16 cellular contexts compared by ENCODE assay signal in the genomic region with DNA sequence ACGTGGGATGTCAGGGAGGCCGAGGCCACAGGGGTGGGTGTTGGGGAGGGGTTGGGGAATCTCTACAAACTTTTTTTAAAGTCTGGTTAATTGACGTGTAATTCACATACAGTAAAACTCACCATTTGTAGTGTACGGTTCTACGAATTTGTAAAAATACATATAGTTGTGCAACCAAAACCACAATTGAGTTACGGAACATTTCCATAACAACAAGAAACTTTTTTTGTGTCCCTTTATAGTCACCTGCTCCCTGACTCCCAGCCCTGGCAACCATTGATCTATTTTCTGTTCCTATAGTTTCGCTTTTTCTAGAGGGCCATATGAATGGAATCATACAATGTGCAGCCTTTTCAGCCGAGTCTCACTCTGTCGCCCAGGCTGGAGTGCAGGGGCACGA. TPM values are rescaled to one million over a fixed set of nuclear protein-coding genes. Genes with fewer than 3 reads are reported as not detected.
"Had no signal": no experiment of that assay in that cellular context is flagged by ENCODE, and none has a peak within 500 bp of the region (broad histone marks: within the 10 kb centered on the region; RNA-seq: fewer than 3 reads in every experiment).

No MANE protein-coding gene starts in this region.

RNA-seq across cellular contexts. Expression of a gene that starts 2.9 kb away (rescaled TPM):
- total RNA-seq: activated CD4-positive, alpha-beta memory T cell treated with anti-CD3 and anti-CD28 coated beads, Interleukin-2, amount 10 ng/mL, durations not matched to agents 7 days and 5 days; endothelial cell of umbilical vein; fibroblast of villous mesenchyme; glomerular endothelial cell; hepatocyte; skeletal muscle tissue had no signal
- polyA plus RNA-seq: endothelial cell of umbilical vein, hepatocyte had no signal

RNA-seq across cellular contexts. Expression of a gene that starts 4.8 kb away (rescaled TPM):
- total RNA-seq: activated CD4-positive, alpha-beta memory T cell treated with anti-CD3 and anti-CD28 coated beads, Interleukin-2, amount 10 ng/mL, durations not matched to agents 7 days and 5 days; body of pancreas; colonic mucosa; endothelial cell of umbilical vein; esophagus squamous epithelium; fibroblast of villous mesenchyme; glomerular endothelial cell; hepatocyte; kidney; left lung; mucosa of descending colon; omental fat pad; progenitor cell of endocrine pancreas; right atrium auricular region; skeletal muscle tissue; suprapubic skin had no signal
- polyA plus RNA-seq: endothelial cell of umbilical vein, hepatocyte had no signal
